10 cellular contexts compared by ENCODE assay signal in genomic region chr18:21820035-21820810, GRCh38.
DNase-seq lines count a peak whose midpoint lies in the region; FAIRE-seq and TF ChIP-seq lines count a peak whose summit lies in the region.
"Had no signal": no experiment of that assay in that cellular context is flagged by ENCODE, and none has a peak within 500 bp of the region (broad histone marks: within the 10 kb centered on the region; RNA-seq: fewer than 3 reads in every experiment).

No MANE protein-coding gene starts in this region.

- no peaks in the 10 kb centered on the region for H3K27me3 ChIP-seq in PC-9 (ENCODE audit: insufficient read depth, low read depth)
- H3K27me3 ChIP-seq in thyroid gland = no peaks in the 10 kb centered on the region
- H3K27me3 ChIP-seq: neutrophil had no signal

- H2AFZ ChIP-seq in PC-9 = no peak overlapping the region

- H3F3A ChIP-seq in PC-9 (ENCODE audit: insufficient read depth, low read depth) = no peaks in the 10 kb centered on the region

- no peaks in the 10 kb centered on the region for H3K9me3 ChIP-seq in PC-9 (ENCODE audit: insufficient read depth, low read depth)
- H3K9me3 ChIP-seq in thyroid gland = no peaks in the 10 kb centered on the region
- H3K9me3 ChIP-seq: neutrophil had no signal

- FAIRE-seq in GM12891 (lab: Jason Lieb, UNC) = no peak

- H3K36me3 ChIP-seq in PC-9 (ENCODE audit: low read depth) (no peaks in the 10 kb centered on the region), thyroid gland (no peaks in the 10 kb centered on the region)

- BruUV-seq in PC-9 (replicated peaks; lab: Mats Ljungman, UMichigan) = no TSS peak

- H3K4me1 ChIP-seq in PC-9 (replicated peaks; ENCODE audit: insufficient read depth) (no peaks in the 10 kb centered on the region), thyroid gland (no peaks in the 10 kb centered on the region)

- no peak for TF ChIP-seq POLR2A in thyroid gland (IDR thresholded peaks at IDR 0.05)
- TF ChIP-seq POLR2A in GM12891 (IDR thresholded peaks at IDR 0.05; ENCODE audit: low read depth, low read length) = no peak

- no peaks in the 10 kb centered on the region for H4K20me1 ChIP-seq in PC-9 (ENCODE audit: insufficient read depth)

- no peaks in the 10 kb centered on the region for H3K9me2 ChIP-seq in PC-9 (ENCODE audit: insufficient read depth)

- no peak overlapping the region for H3K4me2 ChIP-seq in PC-9

- POLR2A ChIA-PET in PC-9 (lab: Charles Lee; ENCODE audit: unreplicated experiment) = interaction anchor here (0.5 to 0.7 kb wide), 2 partner anchors 20 to 771 kb away, joined by 4 to 8 read pairs; no protein-coding TSS in a partner anchor

- TF ChIP-seq CTCF in PC-9 (conservative IDR thresholded peaks at IDR 0.05) = peak; percentile 64
- TF ChIP-seq CTCF in thyroid gland (IDR thresholded peaks at IDR 0.05) = peak in 5 of 6 experiments; percentile 12 to 57 (median 51)

- H3K4me3 ChIP-seq in PC-9 = no peak overlapping the region
- no peak overlapping the region for H3K4me3 ChIP-seq in thyroid gland (replicated peaks in 1 of 3)

- WGBS in thyroid gland, 2 donors = 56 to 77% methylated on average over 2 of the region's 2 CpGs

- H3K27ac ChIP-seq in PC-9 (no peak overlapping the region), thyroid gland (no peak overlapping the region)
- H3K27ac ChIP-seq: neutrophil had no signal

- CTCF ChIA-PET in PC-9 (lab: Charles Lee) = no interaction called here

- DNase-seq in NOMO-1 treated with DMSO at 0.1 percent for 48 hours (lab: John Stamatoyannopoulos, UW; ENCODE audit: unreplicated experiment) = peak; percentile 7
- DNase-seq in NOMO-1 treated with dmso at 0.1 percent for 144 hours (lab: John Stamatoyannopoulos, UW; ENCODE audit: unreplicated experiment) = no peak
- no peak for DNase-seq in PC-9
- DNase-seq in fibroblast of peridontal ligament (ENCODE audit: extremely low read depth) = peak; percentile 45
- DNase-seq in thyroid gland = no peak
- no peak for DNase-seq in GM12891 (ENCODE audit: insufficient read length, low spot score)
- DNase-seq in ecto neural progenitor cell (ENCODE audit: low spot score) = no peak
- no peak for DNase-seq in NCI-H510A (lab: John Stamatoyannopoulos, UW)
- DNase-seq: activated B cell treated with CpG ODN at 0.5 μM for 24 hours had no signal

- intact Hi-C loops in PC-9 (cut with micrococcal nuclease; ENCODE audit: unreplicated experiment) = no loop called here
- intact Hi-C loops in thyroid gland (cut with DNase I) = no loop called here

- H3K79me2 ChIP-seq in PC-9 (ENCODE audit: low read depth) = no peaks in the 10 kb centered on the region

TF ChIP-seq in GM12891, 5 proteins besides CTCF, POLR2A, EP300 and RAD21:
- TF ChIP-seq PAX5 (IDR thresholded peaks at IDR 0.05; ENCODE audit: insufficient read depth, low read length, severe bottlenecking) = no peak
- TF ChIP-seq SPI1 (IDR thresholded peaks at IDR 0.05; ENCODE audit: low read depth, low read length) = no peak
- no peak for TF ChIP-seq TAF1 (IDR thresholded peaks at IDR 0.05; ENCODE audit: low read depth, low read length)
- TF ChIP-seq POLR2AphosphoS5 (IDR thresholded peaks at IDR 0.05; ENCODE audit: low read depth, low read length) = no peak
- TF ChIP-seq POU2F2 (IDR thresholded peaks at IDR 0.05; ENCODE audit: low read depth, low read length) = no peak

Comparison
In these comparisons a context has a peak if more than half of its experiments do, and no peak if none do; other contexts are left out.
1. DNase-seq: peak in NOMO-1 treated with DMSO at 0.1 percent for 48 hours (single experiment) and fibroblast of peridontal ligament (single experiment); none in NOMO-1 treated with dmso at 0.1 percent for 144 hours (single experiment), PC-9 (0 of 2), thyroid gland (0 of 2), GM12891 (single experiment), ecto neural progenitor cell (single experiment) and NCI-H510A (single experiment).